Comparison of ENCODE assay signal across 8 cellular contexts in the genomic region with DNA sequence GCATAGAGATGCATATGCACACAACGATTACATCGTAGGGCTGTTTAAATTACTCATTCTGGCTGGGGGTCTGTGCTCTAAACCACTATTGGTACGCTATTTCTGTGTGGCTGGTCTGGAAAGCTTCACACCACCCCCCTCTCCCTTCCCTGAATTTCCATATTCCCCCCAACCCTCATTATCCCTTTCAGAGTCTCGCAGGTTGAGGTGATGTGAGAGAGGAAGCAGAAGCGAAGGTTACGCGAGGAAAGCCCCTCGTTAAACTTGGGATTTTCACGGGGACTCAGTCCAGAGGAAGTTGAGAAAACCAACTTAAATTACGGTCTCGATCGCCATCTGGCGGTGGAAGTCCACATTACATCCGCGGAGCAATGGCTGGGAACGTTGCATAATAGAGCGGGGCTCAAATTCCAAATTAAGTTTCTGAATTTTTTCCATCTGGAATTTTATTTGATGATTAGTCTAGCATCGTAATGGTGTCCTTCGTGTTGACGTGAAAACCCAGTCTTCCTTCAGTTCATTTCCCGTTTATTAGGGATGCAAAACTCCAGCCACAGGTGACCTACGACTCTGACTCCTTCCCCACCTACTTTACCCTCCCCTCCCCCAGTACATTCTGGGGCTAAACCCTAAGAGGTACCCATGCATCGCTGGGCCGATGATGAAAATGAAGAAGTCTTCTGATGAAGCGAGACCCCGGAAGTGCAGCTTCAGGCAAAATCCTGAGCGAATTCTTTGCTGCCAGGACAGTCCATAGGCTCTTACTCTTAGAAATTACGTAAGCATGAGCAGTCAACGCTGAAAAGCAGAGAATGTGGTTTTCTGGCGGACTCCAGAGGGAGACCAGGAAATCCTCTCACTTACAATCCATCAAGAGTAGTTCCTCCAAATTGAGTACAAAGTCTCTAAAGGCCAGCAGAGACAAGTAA. TPM values are rescaled to one million over a fixed set of nuclear protein-coding genes. Genes with fewer than 3 reads are reported as not detected.
DNase-seq lines count a peak whose midpoint lies in the region; ATAC-seq, FAIRE-seq and TF ChIP-seq lines count a peak whose summit lies in the region.

No MANE protein-coding gene starts in this region.

- TF ChIP-seq CTCF in GM12872 (IDR thresholded peaks at IDR 0.05; ENCODE audit: insufficient read depth, low read depth, low read length) (peak; percentile 86), HepG2 (CRISPR knock-in tag; IDR thresholded peaks at IDR 0.05) (peak; percentile 88)

- no peaks in the 10 kb centered on the region for H4K20me1 ChIP-seq in HepG2 (ENCODE audit: insufficient read depth, low read length)

- peak overlapping the region in 2 of 3 experiments; percentile 23 to 48; a peak in 3 of 6 replicates for H3K4me3 ChIP-seq in HepG2 (replicated peaks in 1 of 3; ENCODE audit: insufficient read depth in 1 of 3, low read depth in 2 of 3, low read length in 3 of 3)

- POLR2A ChIA-PET in HepG2 (lab: Yijun Ruan, JAX) = no interaction called here

- H3K9me3 Mint-ChIP-seq in activated CD4-positive, alpha-beta T cell treated with anti-CD3 and anti-CD28 coated beads, Interleukin-2, amount 10 ng/mL, durations not matched to agents 24 days and 14 days = no peaks in the 10 kb centered on the region

- H3K4me1 ChIP-seq in HepG2 (ENCODE audit: insufficient read depth, low read length) = peaks cover 15% of the 10 kb centered on the region

- H3K9ac ChIP-seq in HepG2 (ENCODE audit: insufficient read depth, low read depth, low read length) = no peak overlapping the region

- H3K27ac Mint-ChIP-seq in activated CD4-positive, alpha-beta T cell treated with anti-CD3 and anti-CD28 coated beads, Interleukin-2, amount 10 ng/mL, durations not matched to agents 24 days and 14 days = no peak overlapping the region

- no peaks in the 10 kb centered on the region for H3K9me3 ChIP-seq in HepG2 (ENCODE audit: low read length)

- no peaks in the 10 kb centered on the region for H3K79me2 ChIP-seq in HepG2 (ENCODE audit: insufficient read depth, low read length)

- H3K36me3 ChIP-seq in HepG2 (replicated peaks in 1 of 2; ENCODE audit: control insufficient read depth in 1 of 2, insufficient read depth in 2 of 2, low read length in 2 of 2) = no peaks in the 10 kb centered on the region

- CTCF ChIA-PET in HepG2 (lab: Yijun Ruan, JAX; ENCODE audit: low intra/inter-chr PET ratio, low total read pairs) = interaction anchor here (1.0 to 2.1 kb wide), 6 partner anchors 71 to 1216 kb away, joined by 3 to 18 read pairs (median 4); no protein-coding TSS in a partner anchor

- peak; percentile 98 for FAIRE-seq in HepG2 (lab: Jason Lieb, UNC)

- H3K4me2 ChIP-seq in HepG2 (ENCODE audit: low read depth, low read length) = peak overlapping the region; percentile 68

- peaks cover 62% of the 10 kb centered on the region for H3K27me3 Mint-ChIP-seq in activated CD4-positive, alpha-beta T cell treated with anti-CD3 and anti-CD28 coated beads, Interleukin-2, amount 10 ng/mL, durations not matched to agents 24 days and 14 days

- TF ChIP-seq POLR2A in HepG2 (IDR thresholded peaks at IDR 0.05; ENCODE audit: insufficient read depth in 1 of 2, low read depth in 2 of 2, low read length in 2 of 2) = no peak

- no TSS peak for BruUV-seq in HepG2 (replicated peaks; lab: Mats Ljungman, UMichigan)

- peak overlapping the region; percentile 74 for H3K4me3 Mint-ChIP-seq in activated CD4-positive, alpha-beta T cell treated with anti-CD3 and anti-CD28 coated beads, Interleukin-2, amount 10 ng/mL, durations not matched to agents 24 days and 14 days

- H3K27ac ChIP-seq in HepG2 (ENCODE audit: extremely low read length, insufficient read depth, low read length) = no peak overlapping the region

- H3K4me1 Mint-ChIP-seq in activated CD4-positive, alpha-beta T cell treated with anti-CD3 and anti-CD28 coated beads, Interleukin-2, amount 10 ng/mL, durations not matched to agents 24 days and 14 days = peaks cover 31% of the 10 kb centered on the region

- H2AFZ ChIP-seq in HepG2 (ENCODE audit: low read length) = peak overlapping the region; percentile 39

- peak; percentile 76 for TF ChIP-seq RAD21 in HepG2 (CRISPR knock-in tag; IDR thresholded peaks at IDR 0.05)

- in situ Hi-C loops in HepG2 (cut with HindIII; ENCODE audit: extremely low pct_ligation_motif_present, low pct_unique_long_range_greater_than_20kb) = loop anchor here (5.0 to 25.0 kb wide), 3 partner anchors 385 to 710 kb away; no protein-coding TSS in a partner anchor

- H3K27me3 ChIP-seq in HepG2 (ENCODE audit: control insufficient read depth in 1 of 2, insufficient read depth in 2 of 2, low read length in 2 of 2) = peaks cover 0 to 40% of the 10 kb centered on the region in 2 experiments; a peak in 3 of 5 replicates

- TF ChIP-seq EP300 in HepG2 (IDR thresholded peaks at IDR 0.05; ENCODE audit: low read depth in 2 of 2, low read length in 2 of 2) = no peak
- TF ChIP-seq EP300 in HepG2 (CRISPR knock-in tag; IDR thresholded peaks at IDR 0.05; ENCODE audit: borderline replicate concordance) = no peak

- WGBS in HepG2 (ENCODE audit: low lambda C conversion rate) = 6% methylated on average over 30 of the region's 30 CpGs

- H3K36me3 Mint-ChIP-seq in activated CD4-positive, alpha-beta T cell treated with anti-CD3 and anti-CD28 coated beads, Interleukin-2, amount 10 ng/mL, durations not matched to agents 24 days and 14 days (ENCODE audit: low read depth) = no peaks in the 10 kb centered on the region

- intact Hi-C loops in activated CD4-positive, alpha-beta T cell treated with anti-CD3 and anti-CD28 coated beads, Interleukin-2, amount 10 ng/mL, durations not matched to agents 24 days and 14 days (cut with micrococcal nuclease) = loop anchor here (1.0 to 10.0 kb wide), 4 partner anchors 95 to 552 kb away; no protein-coding TSS in a partner anchor
- intact Hi-C loops in HepG2 (cut with micrococcal nuclease; ENCODE audit: unreplicated experiment) = loop anchor here (1.0 to 10.0 kb wide), 3 partner anchors 71 to 552 kb away; no protein-coding TSS in a partner anchor

- DNase-seq in 8988T (peak; percentile 15), NCI-H2171 (lab: John Stamatoyannopoulos, UW) (peak; percentile 6), dedifferentiated amniotic fluid mesenchymal stem cell (ENCODE audit: extremely low spot score) (peak; percentile 62), HepG2 (ENCODE audit: low spot score) (peak; percentile 57)
- DNase-seq in activated CD4-positive, alpha-beta T cell treated with anti-CD3 and anti-CD28 coated beads, Interleukin-2, amount 10 ng/mL, durations not matched to agents 24 days and 14 days = peak; percentile 93
- DNase-seq in stimulated activated CD4-positive, alpha-beta T cell treated with anti-CD3 and anti-CD28 coated beads, Interleukin-4, amount 100 ng/mL, for 1 hour = peak; percentile 82

- ATAC-seq in HepG2 = peak; percentile 77
- no peak for ATAC-seq in GM18858 (IDR thresholded peaks at IDR 0.05; ENCODE audit: unreplicated experiment)

RNA-seq across cellular contexts. Expression of gene HLA-DOB, which starts 19.7 kb away (rescaled TPM):
- total RNA-seq in activated CD4-positive, alpha-beta T cell treated with anti-CD3 and anti-CD28 coated beads, Interleukin-2, amount 10 ng/mL, durations not matched to agents 24 days and 14 days = 2.8 and 4.2 TPM in 2 replicates
- total RNA-seq in HepG2 (2016; rRNA removed; fragmentation: Illumina TruSeq; extraction: Trizol) = not detected in 2 replicates
- not detected in 2 replicates for total RNA-seq in HepG2 (2016; cell fraction: cytosol; rRNA removed; fragmentation: Illumina TruSeq; extraction: Trizol; ENCODE audit: low read depth)
- total RNA-seq in HepG2 (2016; cell fraction: insoluble cytoplasmic fraction; rRNA removed; fragmentation: Illumina TruSeq; extraction: Trizol) = 0.09 TPM in 1 of 2 replicates, not detected in the other
- not detected in 2 replicates for total RNA-seq in HepG2 (2016; cell fraction: membrane; rRNA removed; fragmentation: Illumina TruSeq; extraction: Trizol)
- not detected in 2 replicates for total RNA-seq in HepG2 (2016; cell fraction: nucleus; rRNA removed; fragmentation: Illumina TruSeq; extraction: Trizol)
- 0.09 TPM in 1 of 2 replicates, not detected in the other for polyA plus RNA-seq in HepG2 (2011; rRNA removed)
- polyA plus RNA-seq in HepG2 (2011; cell fraction: cytosol; rRNA removed) = not detected in 2 replicates
- 0.21 TPM in 2 replicates for polyA plus RNA-seq in HepG2 (2011; cell fraction: nucleus; rRNA removed)
- polyA plus RNA-seq in HepG2 (2012) = not detected in 2 replicates
- polyA plus RNA-seq in HepG2 (2016; cell fraction: cytosol; fragmentation: Illumina TruSeq; extraction: Trizol; ENCODE audit: low read depth) = not detected in 2 replicates
- not detected in 2 replicates for polyA plus RNA-seq in HepG2 (2016; cell fraction: insoluble cytoplasmic fraction; fragmentation: Illumina TruSeq; extraction: Trizol; ENCODE audit: low read depth)
- polyA plus RNA-seq in HepG2 (2016; cell fraction: membrane; fragmentation: Illumina TruSeq; extraction: Trizol; ENCODE audit: low read depth) = not detected in 2 replicates
- 1.1 TPM in 1 of 2 replicates, not detected in the other for polyA plus RNA-seq in HepG2 (2016; cell fraction: nucleus; fragmentation: Illumina TruSeq; extraction: Trizol; ENCODE audit: insufficient read depth, low read depth)
- 0.20 and 1.2 TPM in 2 replicates for polyA minus RNA-seq in HepG2 (2011; rRNA and poly(A)+ RNA removed; ENCODE audit: low replicate concordance)
- polyA minus RNA-seq in HepG2 (2011; cell fraction: cytosol; rRNA and poly(A)+ RNA removed) = not detected in 2 replicates
- polyA minus RNA-seq in HepG2 (2011; cell fraction: nucleus; rRNA and poly(A)+ RNA removed) = 0.52 TPM in 1 of 2 replicates, not detected in the other

RNA-seq across cellular contexts. Expression of gene HLA-DQB2, which starts 33.8 kb away (rescaled TPM):
- total RNA-seq in activated CD4-positive, alpha-beta T cell treated with anti-CD3 and anti-CD28 coated beads, Interleukin-2, amount 10 ng/mL, durations not matched to agents 24 days and 14 days = 0.28 and 0.72 TPM in 2 replicates
- total RNA-seq in HepG2 (2016; rRNA removed; fragmentation: Illumina TruSeq; extraction: Trizol) = not detected in 2 replicates
- total RNA-seq in HepG2 (2016; cell fraction: cytosol; rRNA removed; fragmentation: Illumina TruSeq; extraction: Trizol; ENCODE audit: low read depth) = not detected in 2 replicates
- not detected in 2 replicates for total RNA-seq in HepG2 (2016; cell fraction: insoluble cytoplasmic fraction; rRNA removed; fragmentation: Illumina TruSeq; extraction: Trizol)
- not detected in 2 replicates for total RNA-seq in HepG2 (2016; cell fraction: membrane; rRNA removed; fragmentation: Illumina TruSeq; extraction: Trizol)
- total RNA-seq in HepG2 (2016; cell fraction: nucleus; rRNA removed; fragmentation: Illumina TruSeq; extraction: Trizol) = not detected in 2 replicates
- polyA plus RNA-seq in HepG2 (2011; rRNA removed) = not detected in 2 replicates
- not detected in 2 replicates for polyA plus RNA-seq in HepG2 (2011; cell fraction: cytosol; rRNA removed)
- polyA plus RNA-seq in HepG2 (2011; cell fraction: nucleus; rRNA removed) = not detected in 2 replicates
- polyA plus RNA-seq in HepG2 (2012) = not detected in 2 replicates
- polyA plus RNA-seq in HepG2 (2016; cell fraction: cytosol; fragmentation: Illumina TruSeq; extraction: Trizol; ENCODE audit: low read depth) = not detected in 2 replicates
- not detected in 2 replicates for polyA plus RNA-seq in HepG2 (2016; cell fraction: insoluble cytoplasmic fraction; fragmentation: Illumina TruSeq; extraction: Trizol; ENCODE audit: low read depth)
- polyA plus RNA-seq in HepG2 (2016; cell fraction: membrane; fragmentation: Illumina TruSeq; extraction: Trizol; ENCODE audit: low read depth) = not detected in 2 replicates
- not detected in 2 replicates for polyA plus RNA-seq in HepG2 (2016; cell fraction: nucleus; fragmentation: Illumina TruSeq; extraction: Trizol; ENCODE audit: insufficient read depth, low read depth)
- not detected in 2 replicates for polyA minus RNA-seq in HepG2 (2011; rRNA and poly(A)+ RNA removed; ENCODE audit: low replicate concordance)
- not detected in 2 replicates for polyA minus RNA-seq in HepG2 (2011; cell fraction: cytosol; rRNA and poly(A)+ RNA removed)
- polyA minus RNA-seq in HepG2 (2011; cell fraction: nucleus; rRNA and poly(A)+ RNA removed) = not detected in 2 replicates

RNA-seq across cellular contexts. Expression of gene TAP2, which starts 41.4 kb away (rescaled TPM):
- 152 and 163 TPM in 2 replicates for total RNA-seq in activated CD4-positive, alpha-beta T cell treated with anti-CD3 and anti-CD28 coated beads, Interleukin-2, amount 10 ng/mL, durations not matched to agents 24 days and 14 days
- total RNA-seq in HepG2 (2016; rRNA removed; fragmentation: Illumina TruSeq; extraction: Trizol) = 9.8 and 17.6 TPM in 2 replicates
- 1.2 and 1.7 TPM in 2 replicates for total RNA-seq in HepG2 (2016; cell fraction: cytosol; rRNA removed; fragmentation: Illumina TruSeq; extraction: Trizol; ENCODE audit: low read depth)
- 9.2 and 20.2 TPM in 2 replicates for total RNA-seq in HepG2 (2016; cell fraction: insoluble cytoplasmic fraction; rRNA removed; fragmentation: Illumina TruSeq; extraction: Trizol)
- 4.0 and 4.1 TPM in 2 replicates for total RNA-seq in HepG2 (2016; cell fraction: membrane; rRNA removed; fragmentation: Illumina TruSeq; extraction: Trizol)
- total RNA-seq in HepG2 (2016; cell fraction: nucleus; rRNA removed; fragmentation: Illumina TruSeq; extraction: Trizol) = 21.3 and 26.0 TPM in 2 replicates
- polyA plus RNA-seq in HepG2 (2011; rRNA removed) = 10.3 and 16.2 TPM in 2 replicates
- polyA plus RNA-seq in HepG2 (2011; cell fraction: cytosol; rRNA removed) = 7.9 and 11.8 TPM in 2 replicates
- polyA plus RNA-seq in HepG2 (2011; cell fraction: nucleus; rRNA removed) = 17.4 and 34.9 TPM in 2 replicates
- 11.3 and 15.1 TPM in 2 replicates for polyA plus RNA-seq in HepG2 (2012)
- polyA plus RNA-seq in HepG2 (2016; cell fraction: cytosol; fragmentation: Illumina TruSeq; extraction: Trizol; ENCODE audit: low read depth) = 0.72 and 1.6 TPM in 2 replicates
- 11.8 and 12.8 TPM in 2 replicates for polyA plus RNA-seq in HepG2 (2016; cell fraction: insoluble cytoplasmic fraction; fragmentation: Illumina TruSeq; extraction: Trizol; ENCODE audit: low read depth)
- polyA plus RNA-seq in HepG2 (2016; cell fraction: membrane; fragmentation: Illumina TruSeq; extraction: Trizol; ENCODE audit: low read depth) = 2.6 and 3.1 TPM in 2 replicates
- polyA plus RNA-seq in HepG2 (2016; cell fraction: nucleus; fragmentation: Illumina TruSeq; extraction: Trizol; ENCODE audit: insufficient read depth, low read depth) = 54.1 and 59.6 TPM in 2 replicates
- polyA minus RNA-seq in HepG2 (2011; rRNA and poly(A)+ RNA removed; ENCODE audit: low replicate concordance) = 39.2 and 126 TPM in 2 replicates
- 9.4 and 12.6 TPM in 2 replicates for polyA minus RNA-seq in HepG2 (2011; cell fraction: cytosol; rRNA and poly(A)+ RNA removed)
- 21.8 and 31.5 TPM in 2 replicates for polyA minus RNA-seq in HepG2 (2011; cell fraction: nucleus; rRNA and poly(A)+ RNA removed)

RNA-seq across cellular contexts. Expression of gene PSMB8, which starts 46.7 kb away (rescaled TPM):
- 342 and 353 TPM in 2 replicates for total RNA-seq in activated CD4-positive, alpha-beta T cell treated with anti-CD3 and anti-CD28 coated beads, Interleukin-2, amount 10 ng/mL, durations not matched to agents 24 days and 14 days
- 64.7 and 74.9 TPM in 2 replicates for total RNA-seq in HepG2 (2016; rRNA removed; fragmentation: Illumina TruSeq; extraction: Trizol)
- total RNA-seq in HepG2 (2016; cell fraction: cytosol; rRNA removed; fragmentation: Illumina TruSeq; extraction: Trizol; ENCODE audit: low read depth) = 17.3 and 18.5 TPM in 2 replicates
- total RNA-seq in HepG2 (2016; cell fraction: insoluble cytoplasmic fraction; rRNA removed; fragmentation: Illumina TruSeq; extraction: Trizol) = 69.4 and 76.9 TPM in 2 replicates
- 30.5 and 33.2 TPM in 2 replicates for total RNA-seq in HepG2 (2016; cell fraction: membrane; rRNA removed; fragmentation: Illumina TruSeq; extraction: Trizol)
- 24.1 and 26.9 TPM in 2 replicates for total RNA-seq in HepG2 (2016; cell fraction: nucleus; rRNA removed; fragmentation: Illumina TruSeq; extraction: Trizol)
- polyA plus RNA-seq in HepG2 (2011; rRNA removed) = 30.7 and 41.2 TPM in 2 replicates
- polyA plus RNA-seq in HepG2 (2011; cell fraction: cytosol; rRNA removed) = 43.0 and 50.9 TPM in 2 replicates
- 24.6 and 37.8 TPM in 2 replicates for polyA plus RNA-seq in HepG2 (2011; cell fraction: nucleus; rRNA removed)
- polyA plus RNA-seq in HepG2 (2012) = 24.6 and 32.8 TPM in 2 replicates
- polyA plus RNA-seq in HepG2 (2016; cell fraction: cytosol; fragmentation: Illumina TruSeq; extraction: Trizol; ENCODE audit: low read depth) = 16.9 and 17.5 TPM in 2 replicates
- 67.6 and 73.1 TPM in 2 replicates for polyA plus RNA-seq in HepG2 (2016; cell fraction: insoluble cytoplasmic fraction; fragmentation: Illumina TruSeq; extraction: Trizol; ENCODE audit: low read depth)
- 25.0 and 28.1 TPM in 2 replicates for polyA plus RNA-seq in HepG2 (2016; cell fraction: membrane; fragmentation: Illumina TruSeq; extraction: Trizol; ENCODE audit: low read depth)
- polyA plus RNA-seq in HepG2 (2016; cell fraction: nucleus; fragmentation: Illumina TruSeq; extraction: Trizol; ENCODE audit: insufficient read depth, low read depth) = 41.0 and 43.4 TPM in 2 replicates
- 17.3 and 80.7 TPM in 2 replicates for polyA minus RNA-seq in HepG2 (2011; rRNA and poly(A)+ RNA removed; ENCODE audit: low replicate concordance)
- polyA minus RNA-seq in HepG2 (2011; cell fraction: cytosol; rRNA and poly(A)+ RNA removed) = 6.2 and 7.1 TPM in 2 replicates
- 3.9 and 6.7 TPM in 2 replicates for polyA minus RNA-seq in HepG2 (2011; cell fraction: nucleus; rRNA and poly(A)+ RNA removed)

RNA-seq across cellular contexts. Expression of gene HLA-DQA2, which starts 55.9 kb away (rescaled TPM):
- total RNA-seq in activated CD4-positive, alpha-beta T cell treated with anti-CD3 and anti-CD28 coated beads, Interleukin-2, amount 10 ng/mL, durations not matched to agents 24 days and 14 days = 0.45 and 0.65 TPM in 2 replicates
- not detected in 2 replicates for total RNA-seq in HepG2 (2016; rRNA removed; fragmentation: Illumina TruSeq; extraction: Trizol)
- total RNA-seq in HepG2 (2016; cell fraction: cytosol; rRNA removed; fragmentation: Illumina TruSeq; extraction: Trizol; ENCODE audit: low read depth) = not detected in 2 replicates
- total RNA-seq in HepG2 (2016; cell fraction: insoluble cytoplasmic fraction; rRNA removed; fragmentation: Illumina TruSeq; extraction: Trizol) = not detected in 2 replicates
- total RNA-seq in HepG2 (2016; cell fraction: membrane; rRNA removed; fragmentation: Illumina TruSeq; extraction: Trizol) = not detected in 2 replicates
- total RNA-seq in HepG2 (2016; cell fraction: nucleus; rRNA removed; fragmentation: Illumina TruSeq; extraction: Trizol) = not detected in 2 replicates
- polyA plus RNA-seq in HepG2 (2011; rRNA removed) = not detected in 2 replicates
- not detected in 2 replicates for polyA plus RNA-seq in HepG2 (2011; cell fraction: cytosol; rRNA removed)
- not detected in 2 replicates for polyA plus RNA-seq in HepG2 (2011; cell fraction: nucleus; rRNA removed)
- not detected in 2 replicates for polyA plus RNA-seq in HepG2 (2012)
- polyA plus RNA-seq in HepG2 (2016; cell fraction: cytosol; fragmentation: Illumina TruSeq; extraction: Trizol; ENCODE audit: low read depth) = not detected in 2 replicates
- not detected in 2 replicates for polyA plus RNA-seq in HepG2 (2016; cell fraction: insoluble cytoplasmic fraction; fragmentation: Illumina TruSeq; extraction: Trizol; ENCODE audit: low read depth)
- not detected in 2 replicates for polyA plus RNA-seq in HepG2 (2016; cell fraction: membrane; fragmentation: Illumina TruSeq; extraction: Trizol; ENCODE audit: low read depth)
- polyA plus RNA-seq in HepG2 (2016; cell fraction: nucleus; fragmentation: Illumina TruSeq; extraction: Trizol; ENCODE audit: insufficient read depth, low read depth) = not detected in 2 replicates
- not detected in 2 replicates for polyA minus RNA-seq in HepG2 (2011; rRNA and poly(A)+ RNA removed; ENCODE audit: low replicate concordance)
- not detected in 2 replicates for polyA minus RNA-seq in HepG2 (2011; cell fraction: cytosol; rRNA and poly(A)+ RNA removed)
- polyA minus RNA-seq in HepG2 (2011; cell fraction: nucleus; rRNA and poly(A)+ RNA removed) = not detected in 2 replicates

Comparison
In these comparisons a context has a peak if more than half of its experiments do, and no peak if none do; other contexts are left out.
1. DNase-seq: peak in every context shown above with its lines; median percentile 93 in activated CD4-positive, alpha-beta T cell treated with anti-CD3 and anti-CD28 coated beads, Interleukin-2, amount 10 ng/mL, durations not matched to agents 24 days and 14 days; 82 in stimulated activated CD4-positive, alpha-beta T cell treated with anti-CD3 and anti-CD28 coated beads, Interleukin-4, amount 100 ng/mL, for 1 hour; 62 in dedifferentiated amniotic fluid mesenchymal stem cell; 57 in HepG2; 15 in 8988T; 6 in NCI-H2171.